In genomic region chr1:63917571-63918394, GRCh38 we compare ENCODE assay signal across 10 cellular contexts.
DNase-seq lines count a peak whose midpoint lies in the region; ATAC-seq, FAIRE-seq and TF ChIP-seq lines count a peak whose summit lies in the region.
"Had no signal": no experiment of that assay in that cellular context is flagged by ENCODE, and none has a peak within 500 bp of the region (broad histone marks: within the 10 kb centered on the region; RNA-seq: fewer than 3 reads in every experiment).

No MANE protein-coding gene starts in this region.

- no peak overlapping the region for H2BK5ac ChIP-seq in IMR-90 (ENCODE audit: low read depth, low read length, poor library complexity, severe bottlenecking)

- H2AK9ac ChIP-seq in IMR-90 (replicated peaks; ENCODE audit: low read depth, low read length, poor library complexity), result no peak overlapping the region

- ATAC-seq in activated CD4-positive, alpha-beta T cell treated with anti-CD3 and anti-CD28 coated beads for 36 hours, result no peak
- ATAC-seq in IMR-90 (ENCODE audit: low read depth), result no peak
- no peak for ATAC-seq in gastrocnemius medialis
- no peak for ATAC-seq in stimulated activated effector memory CD8-positive, alpha-beta T cell treated with anti-CD3 and anti-CD28 coated beads, Interleukin-12 subunit alpha, Interleukin-12 subunit beta, amount 100 ng/mL, for 72 hours
- ATAC-seq: natural killer cell treated with Interleukin-12 subunit alpha and Interleukin-12 subunit beta and Interleukin-15 and Interleukin-18, amount 100 ng/mL, for 72 hours had no signal

- H3K4me3 Mint-ChIP-seq in activated CD4-positive, alpha-beta T cell treated with anti-CD3 and anti-CD28 coated beads for 36 hours, result no peak overlapping the region
- H3K4me3 Mint-ChIP-seq in stimulated activated effector memory CD8-positive, alpha-beta T cell treated with anti-CD3 and anti-CD28 coated beads, Interleukin-12 subunit alpha, Interleukin-12 subunit beta, amount 100 ng/mL, for 72 hours, result no peak overlapping the region
- H3K4me3 Mint-ChIP-seq: natural killer cell treated with Interleukin-12 subunit alpha and Interleukin-12 subunit beta and Interleukin-15 and Interleukin-18, amount 100 ng/mL, for 72 hours had no signal

- no peak for TF ChIP-seq POLR2A in IMR-90 (IDR thresholded peaks at IDR 0.05; ENCODE audit: low read depth, low read length)
- TF ChIP-seq POLR2A in gastrocnemius medialis (IDR thresholded peaks at IDR 0.05), result no peak

- TF ChIP-seq RAD21 in IMR-90 (IDR thresholded peaks at IDR 0.05; ENCODE audit: low read length), result no peak

- intact Hi-C loops in activated CD4-positive, alpha-beta T cell treated with anti-CD3 and anti-CD28 coated beads for 36 hours (cut with DNase I, micrococcal nuclease), result loop anchor here (5.0 to 10.0 kb wide), 6 partner anchors 217 to 325 kb away; no protein-coding TSS in a partner anchor
- intact Hi-C loops in IMR-90 (cut with micrococcal nuclease) (loop anchor here (2.0 to 5.0 kb wide), 2 partner anchors 225 to 301 kb away; no protein-coding TSS in a partner anchor), gastrocnemius medialis (cut with DNase I; ENCODE audit: low total_unique reads) (no loop called here)

- no peak overlapping the region for H4K8ac ChIP-seq in IMR-90 (ENCODE audit: low read depth in 2 of 2, low read length in 2 of 2)

- H3K4me1 ChIP-seq in IMR-90 (ENCODE audit: control insufficient read depth, insufficient read depth, low read length) (peaks cover 13% of the 10 kb centered on the region), gastrocnemius medialis (peaks cover 11 to 13% of the 10 kb centered on the region in 2 donors)

- H3K9me3 ChIP-seq in IMR-90 (ENCODE audit: control insufficient read depth, insufficient read depth, low read length) (no peaks in the 10 kb centered on the region), gastrocnemius medialis (no peaks in the 10 kb centered on the region)

- in situ Hi-C loops in IMR-90 (cut with MboI; ENCODE audit: low sequenced_read_pairs), result loop anchor here (10.0 kb wide), 2 partner anchors 143 to 243 kb away; partner anchors contain the start of gene ROR1
- in situ Hi-C loops in gastrocnemius medialis (cut with MboI; ENCODE audit: low sequenced_read_pairs in 4 of 4), result no loop called here

- no peak overlapping the region for H3K56ac ChIP-seq in IMR-90 (ENCODE audit: extremely low read depth, insufficient read depth, low read length)

- POLR2A ChIA-PET in activated CD4-positive, alpha-beta T cell treated with anti-CD3 and anti-CD28 coated beads for 36 hours (lab: Charles Lee), result no interaction called here
- POLR2A ChIA-PET in IMR-90 (lab: Charles Lee; ENCODE audit: unreplicated experiment), result no interaction called here

- no peak overlapping the region; the same call in 1 of the 2 replicates for H3K4ac ChIP-seq in IMR-90 (ENCODE audit: low read depth, low read length)

- H2AFZ ChIP-seq in IMR-90 (replicated peaks; ENCODE audit: low read length, poor library complexity), result no peak overlapping the region

- TF ChIP-seq CTCF in IMR-90 (conservative IDR thresholded peaks at IDR 0.05; ENCODE audit: low read depth, low read length) (peak; percentile 17; the same call in 1 of the 2 replicates), bronchial epithelial cell (IDR thresholded peaks at IDR 0.05; ENCODE audit: insufficient read depth, low read length, severe bottlenecking) (peak; percentile 44), retinal pigment epithelial cell (conservative IDR thresholded peaks at IDR 0.05; ENCODE audit: low read depth, low read length) (peak; percentile 30), gastrocnemius medialis (IDR thresholded peaks at IDR 0.05 in 4 of 5, conservative IDR thresholded peaks at IDR 0.05 in 1 of 5) (no peak)

- no peak overlapping the region for H2BK15ac ChIP-seq in IMR-90 (ENCODE audit: low read depth, low read length)

- no peak overlapping the region for H3K9ac ChIP-seq in IMR-90 (ENCODE audit: low read depth, low read length)

- CTCF ChIA-PET in activated CD4-positive, alpha-beta T cell treated with anti-CD3 and anti-CD28 coated beads for 36 hours (lab: Charles Lee), result interaction anchor here (0.5 to 2.5 kb wide), 8 partner anchors 18 to 253 kb away, joined by 3 to 7 read pairs (median 4); no protein-coding TSS in a partner anchor
- CTCF ChIA-PET in IMR-90 (lab: Yijun Ruan, JAX), result interaction anchor here (0.5 to 1.2 kb wide), 4 partner anchors 10 to 243 kb away, joined by 3 to 5 read pairs (median 3); no protein-coding TSS in a partner anchor

- no peak overlapping the region for H3K4me2 ChIP-seq in IMR-90 (ENCODE audit: low read depth, low read length)

- H2AK5ac ChIP-seq in IMR-90 (ENCODE audit: low read depth, low read length), result no peak overlapping the region

- no peaks in the 10 kb centered on the region for H3K4me1 Mint-ChIP-seq in activated CD4-positive, alpha-beta T cell treated with anti-CD3 and anti-CD28 coated beads for 36 hours
- H3K4me1 Mint-ChIP-seq in stimulated activated effector memory CD8-positive, alpha-beta T cell treated with anti-CD3 and anti-CD28 coated beads, Interleukin-12 subunit alpha, Interleukin-12 subunit beta, amount 100 ng/mL, for 72 hours, result no peaks in the 10 kb centered on the region

- FAIRE-seq in bronchial epithelial cell (lab: Jason Lieb, UNC), result peak; percentile 50
- FAIRE-seq: colon had no signal

- peak; percentile 51 for DNase-seq in activated CD4-positive, alpha-beta T cell treated with anti-CD3 and anti-CD28 coated beads for 36 hours
- no peak for DNase-seq in activated CD4-positive, alpha-beta T cell treated with anti-CD3 and anti-CD28 coated beads for 1 hour
- peak; percentile 21 for DNase-seq in IMR-90
- peak; percentile 8 for DNase-seq in bronchial epithelial cell (ENCODE audit: low read depth)
- no peak for DNase-seq in retinal pigment epithelial cell (ENCODE audit: low read depth)
- DNase-seq in gastrocnemius medialis, result no peak
- DNase-seq in stimulated activated effector memory CD8-positive, alpha-beta T cell treated with anti-CD3 and anti-CD28 coated beads, Interleukin-12 subunit alpha, Interleukin-12 subunit beta, amount 100 ng/mL, for 72 hours (ENCODE audit: low spot score in 2 of 2), result no peak
- DNase-seq in NCI-H1436 (lab: John Stamatoyannopoulos, UW), result no peak

- no TSS peak for BruUV-seq in IMR-90 (replicated peaks; lab: Mats Ljungman, UMichigan)

- no peak overlapping the region for H2BK20ac ChIP-seq in IMR-90 (ENCODE audit: low read depth, low read length)

- H3K36me3 Mint-ChIP-seq in activated CD4-positive, alpha-beta T cell treated with anti-CD3 and anti-CD28 coated beads for 36 hours (ENCODE audit: low read depth), result no peaks in the 10 kb centered on the region
- H3K36me3 Mint-ChIP-seq in stimulated activated effector memory CD8-positive, alpha-beta T cell treated with anti-CD3 and anti-CD28 coated beads, Interleukin-12 subunit alpha, Interleukin-12 subunit beta, amount 100 ng/mL, for 72 hours, result no peaks in the 10 kb centered on the region
- H3K36me3 Mint-ChIP-seq: natural killer cell treated with Interleukin-12 subunit alpha and Interleukin-12 subunit beta and Interleukin-15 and Interleukin-18, amount 100 ng/mL, for 72 hours had no signal

- no peaks in the 10 kb centered on the region for H3K9me3 Mint-ChIP-seq in activated CD4-positive, alpha-beta T cell treated with anti-CD3 and anti-CD28 coated beads for 36 hours (ENCODE audit: low read depth)
- no peaks in the 10 kb centered on the region for H3K9me3 Mint-ChIP-seq in stimulated activated effector memory CD8-positive, alpha-beta T cell treated with anti-CD3 and anti-CD28 coated beads, Interleukin-12 subunit alpha, Interleukin-12 subunit beta, amount 100 ng/mL, for 72 hours
- H3K9me3 Mint-ChIP-seq: natural killer cell treated with Interleukin-12 subunit alpha and Interleukin-12 subunit beta and Interleukin-15 and Interleukin-18, amount 100 ng/mL, for 72 hours had no signal

- no peaks in the 10 kb centered on the region for H3K27me3 ChIP-seq in IMR-90 (ENCODE audit: control insufficient read depth, insufficient read depth, low read length)
- H3K27me3 ChIP-seq in bronchial epithelial cell (ENCODE audit: control insufficient read depth, insufficient read depth, low read length), result no peaks in the 10 kb centered on the region
- no peaks in the 10 kb centered on the region for H3K27me3 ChIP-seq in gastrocnemius medialis

- H3K27ac Mint-ChIP-seq in activated CD4-positive, alpha-beta T cell treated with anti-CD3 and anti-CD28 coated beads for 36 hours, result no peak overlapping the region
- no peak overlapping the region for H3K27ac Mint-ChIP-seq in stimulated activated effector memory CD8-positive, alpha-beta T cell treated with anti-CD3 and anti-CD28 coated beads, Interleukin-12 subunit alpha, Interleukin-12 subunit beta, amount 100 ng/mL, for 72 hours
- H3K27ac Mint-ChIP-seq: natural killer cell treated with Interleukin-12 subunit alpha and Interleukin-12 subunit beta and Interleukin-15 and Interleukin-18, amount 100 ng/mL, for 72 hours had no signal

- no peak overlapping the region for H4K91ac ChIP-seq in IMR-90 (ENCODE audit: insufficient read depth, low read depth, low read length)

- H4K20me1 ChIP-seq in IMR-90 (ENCODE audit: insufficient read depth, low read length), result peaks cover 4% of the 10 kb centered on the region; the same call in 1 of the 2 replicates

- H3K36me3 ChIP-seq in IMR-90 (ENCODE audit: control insufficient read depth, insufficient read depth, low read length), result no peaks in the 10 kb centered on the region
- no peaks in the 10 kb centered on the region for H3K36me3 ChIP-seq in bronchial epithelial cell (ENCODE audit: control insufficient read depth, insufficient read depth, low read length)
- H3K36me3 ChIP-seq in gastrocnemius medialis, result no peaks in the 10 kb centered on the region

- H3K27ac ChIP-seq in IMR-90 (ENCODE audit: insufficient read depth, low read length), result no peak overlapping the region
- no peak overlapping the region for H3K27ac ChIP-seq in gastrocnemius medialis

- dilution Hi-C loops in IMR-90 (cut with HindIII; ENCODE audit: low sequenced_read_pairs, unreplicated experiment), result no loop called here

- H3K23ac ChIP-seq in IMR-90 (ENCODE audit: low read depth, low read length), result no peak overlapping the region

- H3K18ac ChIP-seq in IMR-90 (ENCODE audit: low read depth, low read length), result no peak overlapping the region

- 0 out of 2 replicates have a peak overlapping the region, but pooled peaks have one; percentile 9 for H2BK120ac ChIP-seq in IMR-90 (ENCODE audit: low read depth, low read length)

- H3K9me1 ChIP-seq in IMR-90 (ENCODE audit: insufficient read depth, low read length), result peaks cover 8% of the 10 kb centered on the region

- no peak overlapping the region for H4K5ac ChIP-seq in IMR-90 (ENCODE audit: low read depth, low read length)

- H3K79me1 ChIP-seq in IMR-90 (ENCODE audit: low read depth in 1 of 2, low read length in 2 of 2), result no peaks in the 10 kb centered on the region

- WGBS in IMR-90 (ENCODE audit: extremely low coverage in 2 of 2, insufficient read length in 1 of 2), 2 experiments, result 100% methylated on average over 1 of the region's 12 CpGs; no CpG with 5 or more reads in 1 of the 2 experiments

- peaks cover 2% of the 10 kb centered on the region for H3K27me3 Mint-ChIP-seq in activated CD4-positive, alpha-beta T cell treated with anti-CD3 and anti-CD28 coated beads for 36 hours

- no peak overlapping the region for H3K14ac ChIP-seq in IMR-90 (replicated peaks; ENCODE audit: low read depth, low read length)

- H3K4me3 ChIP-seq in IMR-90 (ENCODE audit: insufficient read depth, low read depth, low read length) (no peak overlapping the region), bronchial epithelial cell (ENCODE audit: low read depth, low read length) (no peak overlapping the region), retinal pigment epithelial cell (ENCODE audit: low read length) (no peak overlapping the region), gastrocnemius medialis (no peak overlapping the region)

Comparison
In these comparisons a context has a peak if more than half of its experiments do, and no peak if none do; other contexts are left out.
1. DNase-seq: peak in activated CD4-positive, alpha-beta T cell treated with anti-CD3 and anti-CD28 coated beads for 36 hours (single experiment), IMR-90 (single experiment) and bronchial epithelial cell (single experiment); none in activated CD4-positive, alpha-beta T cell treated with anti-CD3 and anti-CD28 coated beads for 1 hour (single experiment), retinal pigment epithelial cell (single experiment), gastrocnemius medialis (0 of 2), stimulated activated effector memory CD8-positive, alpha-beta T cell treated with anti-CD3 and anti-CD28 coated beads, Interleukin-12 subunit alpha, Interleukin-12 subunit beta, amount 100 ng/mL, for 72 hours (0 of 2) and NCI-H1436 (single experiment).
2. CTCF ChIP-seq: peak in IMR-90 (single experiment), bronchial epithelial cell (single experiment) and retinal pigment epithelial cell (single experiment); none in gastrocnemius medialis (0 of 5).